ENCODE assay signal across 23 cellular contexts in genomic region chr6:657743-658142, GRCh38. TPM values are rescaled to one million over a fixed set of nuclear protein-coding genes. Genes with fewer than 3 reads are reported as not detected.
"Had no signal": no experiment of that assay in that cellular context is flagged by ENCODE, and none has a peak within 500 bp of the region (broad histone marks: within the 10 kb centered on the region; RNA-seq: fewer than 3 reads in every experiment).

No MANE protein-coding gene starts in this region.

- H3K36me3 Mint-ChIP-seq: natural killer cell had no signal

- DNase-seq: activated CD4-positive, alpha-beta T cell treated with anti-CD3 and anti-CD28 coated beads, Interleukin-2, amount 10 ng/mL, durations not matched to agents 24 days and 14 days; activated CD4-positive, CD25-positive, alpha-beta regulatory T cell; activated CD8-positive, alpha-beta memory T cell treated with anti-CD3 and anti-CD28 coated beads, Interleukin-2, amount 10 ng/mL, durations not matched to agents 7 days and 5 days; activated CD8-positive, alpha-beta T cell treated with anti-CD3 and anti-CD28 coated beads for 36 hours; activated effector memory CD4-positive, alpha-beta T cell treated with anti-CD3 and anti-CD28 coated beads, Interleukin-2, amount 50 U/mL, for 16 hours; activated naive CD4-positive, alpha-beta T cell treated with anti-CD3 and anti-CD28 coated beads, Interleukin-2, amount 50 U/mL, for 16 hours; activated T-cell treated with anti-CD3 and anti-CD28 coated beads for 4 hours; cerebellar nuclear complex; cortex of kidney; foreskin keratinocyte; kidney; lower lobe of right lung; natural killer cell; ovary; stimulated activated CD4-positive, alpha-beta T cell treated with anti-CD3 and anti-CD28 coated beads, Interleukin-1b, Interleukin-23, amount 100 ng/mL, for 48 hours; stimulated activated naive CD8-positive, alpha-beta T cell treated with anti-CD3 and anti-CD28 coated beads, Interleukin-15, amount 100 ng/mL, for 72 hours; T-helper 1 cell; T1000 had no signal

- H3K36me3 ChIP-seq: ovary, prostate gland had no signal

- H3K27ac Mint-ChIP-seq: activated CD4-positive, alpha-beta T cell treated with anti-CD3 and anti-CD28 coated beads, Interleukin-2, amount 10 ng/mL, durations not matched to agents 24 days and 14 days; activated CD8-positive, alpha-beta memory T cell treated with anti-CD3 and anti-CD28 coated beads, Interleukin-2, amount 10 ng/mL, durations not matched to agents 7 days and 5 days; activated CD8-positive, alpha-beta T cell treated with anti-CD3 and anti-CD28 coated beads for 36 hours; stimulated activated naive CD8-positive, alpha-beta T cell treated with anti-CD3 and anti-CD28 coated beads, Interleukin-15, amount 100 ng/mL, for 72 hours had no signal

- H3K27ac ChIP-seq: foreskin keratinocyte, lower lobe of right lung, ovary, prostate gland, suprapubic skin, tibial nerve had no signal

- H3K4me3 Mint-ChIP-seq: activated CD4-positive, alpha-beta T cell treated with anti-CD3 and anti-CD28 coated beads, Interleukin-2, amount 10 ng/mL, durations not matched to agents 24 days and 14 days; activated CD8-positive, alpha-beta memory T cell treated with anti-CD3 and anti-CD28 coated beads, Interleukin-2, amount 10 ng/mL, durations not matched to agents 7 days and 5 days; activated CD8-positive, alpha-beta T cell treated with anti-CD3 and anti-CD28 coated beads for 36 hours; natural killer cell; stimulated activated naive CD8-positive, alpha-beta T cell treated with anti-CD3 and anti-CD28 coated beads, Interleukin-15, amount 100 ng/mL, for 72 hours had no signal

- FAIRE-seq: bronchial epithelial cell, kidney had no signal

- H3K9me3 Mint-ChIP-seq: activated CD4-positive, alpha-beta T cell treated with anti-CD3 and anti-CD28 coated beads, Interleukin-2, amount 10 ng/mL, durations not matched to agents 24 days and 14 days; natural killer cell had no signal

- ATAC-seq: activated CD8-positive, alpha-beta memory T cell treated with anti-CD3 and anti-CD28 coated beads, Interleukin-2, amount 10 ng/mL, durations not matched to agents 7 days and 5 days; activated CD8-positive, alpha-beta T cell treated with anti-CD3 and anti-CD28 coated beads for 36 hours; foreskin keratinocyte; natural killer cell; stimulated activated naive CD8-positive, alpha-beta T cell treated with anti-CD3 and anti-CD28 coated beads, Interleukin-15, amount 100 ng/mL, for 72 hours had no signal

- H3K4me1 ChIP-seq: foreskin keratinocyte, prostate gland, suprapubic skin had no signal

- H3K27me3 Mint-ChIP-seq: activated CD4-positive, alpha-beta T cell treated with anti-CD3 and anti-CD28 coated beads, Interleukin-2, amount 10 ng/mL, durations not matched to agents 24 days and 14 days; activated CD8-positive, alpha-beta memory T cell treated with anti-CD3 and anti-CD28 coated beads, Interleukin-2, amount 10 ng/mL, durations not matched to agents 7 days and 5 days; activated CD8-positive, alpha-beta T cell treated with anti-CD3 and anti-CD28 coated beads for 36 hours; stimulated activated naive CD8-positive, alpha-beta T cell treated with anti-CD3 and anti-CD28 coated beads, Interleukin-15, amount 100 ng/mL, for 72 hours had no signal

- H3K4me3 ChIP-seq: lower lobe of right lung, ovary, prostate gland, suprapubic skin, tibial nerve had no signal

- H3K27me3 ChIP-seq: foreskin keratinocyte, ovary, suprapubic skin, tibial nerve had no signal

- H3K9me3 ChIP-seq: lower lobe of right lung, ovary, prostate gland, suprapubic skin had no signal

RNA-seq across cellular contexts. Expression of gene HUS1B, which starts 0.8 kb away (rescaled TPM):
- total RNA-seq: epithelial cell of proximal tubule had no signal
